8 cellular contexts compared by ENCODE assay signal in the genomic region with DNA sequence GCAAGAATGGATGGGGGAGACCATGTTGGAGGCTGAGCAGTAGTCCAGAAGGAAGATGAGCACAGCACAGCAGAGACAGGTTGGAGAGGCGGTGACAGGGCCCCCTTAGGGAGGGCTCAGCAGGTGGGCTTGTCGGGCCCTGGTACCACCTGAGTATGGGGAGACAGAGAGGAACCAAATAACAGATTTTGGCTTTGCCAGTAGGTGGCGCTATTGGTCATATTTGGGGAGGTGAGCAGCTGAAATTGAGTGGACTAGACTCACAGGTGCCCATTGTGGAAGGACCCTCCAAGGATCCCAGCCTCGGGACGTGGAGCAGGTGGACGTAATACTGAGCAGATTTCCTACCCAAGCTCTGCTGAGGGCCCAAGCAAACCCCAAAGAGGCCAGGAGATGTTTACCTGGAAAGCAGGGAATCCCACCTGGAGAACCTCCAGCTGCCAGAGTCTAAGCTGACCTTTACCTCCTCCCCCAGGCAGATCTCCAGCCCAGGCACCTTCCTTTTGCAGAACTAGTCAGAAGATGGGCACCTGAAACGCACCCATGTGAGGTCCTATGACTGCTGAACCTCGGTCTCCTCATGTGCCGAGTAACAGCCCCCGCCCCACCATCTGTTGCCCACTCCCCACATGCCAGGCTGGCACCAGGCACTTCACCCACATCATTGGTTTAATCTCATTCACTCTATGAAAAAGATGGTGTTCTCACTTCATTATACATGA. TPM values are rescaled to one million over a fixed set of nuclear protein-coding genes. Genes with fewer than 3 reads are reported as not detected.
DNase-seq lines count a peak whose midpoint lies in the region; ATAC-seq, FAIRE-seq and TF ChIP-seq lines count a peak whose summit lies in the region.

No MANE protein-coding gene starts in this region.

- CTCF ChIA-PET in activated B cell treated with CpG ODN at 0.5 μM for 24 hours (lab: Charles Lee) = interaction anchor here (0.9 to 6.7 kb wide), 10 partner anchors 10 to 371 kb away, joined by 3 to 97 read pairs (median 4); no protein-coding TSS in a partner anchor

- intact Hi-C loops in activated B cell treated with CpG ODN at 0.5 μM for 24 hours (cut with micrococcal nuclease) = loop anchor here (1.0 to 10.0 kb wide), 6 partner anchors 120 to 841 kb away; no protein-coding TSS in a partner anchor

- H3K27me3 ChIP-seq in bronchial epithelial cell (ENCODE audit: control insufficient read depth, insufficient read depth, low read length) = no peaks in the 10 kb centered on the region

- DNase-seq in activated gamma-delta T cell treated with Interleukin-2 at 50 U/mL for 16 hours (peak; percentile 65), activated gamma-delta T cell (lab: John Stamatoyannopoulos, UW) (no peak), NCI-H2196 (lab: John Stamatoyannopoulos, UW; ENCODE audit: unreplicated experiment) (peak; percentile 80), activated B cell treated with CpG ODN at 0.5 μM for 24 hours (peak; percentile 37), bronchial epithelial cell (ENCODE audit: low read depth) (peak; percentile 53), left lobe of liver (ENCODE audit: low spot score) (no peak)
- peak; percentile 37 to 61 (median 43) for DNase-seq in stimulated activated CD4-positive, alpha-beta T cell treated with anti-CD3 and anti-CD28 coated beads, TNF-alpha, amount 100 ng/mL, for 24 hours (ENCODE audit: low read depth in 3 of 3)

- H3K36me3 ChIP-seq in bronchial epithelial cell (ENCODE audit: control insufficient read depth, insufficient read depth, low read length) = no peaks in the 10 kb centered on the region

- H3K9me3 Mint-ChIP-seq in activated B cell treated with CpG ODN at 0.5 μM for 24 hours = no peaks in the 10 kb centered on the region

- FAIRE-seq in bronchial epithelial cell (lab: Jason Lieb, UNC) = peak; percentile 84

- peak; percentile 79 for TF ChIP-seq CTCF in activated B cell treated with CpG ODN at 0.5 μM for 24 hours (IDR thresholded peaks at IDR 0.05)
- TF ChIP-seq CTCF in bronchial epithelial cell (IDR thresholded peaks at IDR 0.05; ENCODE audit: insufficient read depth, low read length, severe bottlenecking) = peak; percentile 82

- H3K36me3 Mint-ChIP-seq in activated B cell treated with CpG ODN at 0.5 μM for 24 hours (ENCODE audit: low read depth) = no peaks in the 10 kb centered on the region

- no peak overlapping the region for H3K4me3 Mint-ChIP-seq in activated B cell treated with CpG ODN at 0.5 μM for 24 hours

- H3K27me3 Mint-ChIP-seq in activated B cell treated with CpG ODN at 0.5 μM for 24 hours = peaks cover 32% of the 10 kb centered on the region

- H3K4me1 Mint-ChIP-seq in activated B cell treated with CpG ODN at 0.5 μM for 24 hours = peaks cover 8% of the 10 kb centered on the region

- no peak overlapping the region for H3K4me3 ChIP-seq in bronchial epithelial cell (ENCODE audit: low read depth, low read length)

- ATAC-seq in activated B cell treated with CpG ODN at 0.5 μM for 24 hours (ENCODE audit: low read depth) (peak; percentile 37), left lobe of liver (peak; percentile 69), GM18873 (IDR thresholded peaks at IDR 0.05; ENCODE audit: low FRiP score, unreplicated experiment) (no peak)

- POLR2A ChIA-PET in activated B cell treated with CpG ODN at 0.5 μM for 24 hours (lab: Charles Lee) = no interaction called here

- no peak overlapping the region for H3K27ac Mint-ChIP-seq in activated B cell treated with CpG ODN at 0.5 μM for 24 hours

RNA-seq across cellular contexts. Expression of a gene that starts 24.6 kb away (rescaled TPM):
- total RNA-seq in activated B cell treated with CpG ODN at 0.5 μM for 24 hours (0.64 and 1.0 TPM in 2 replicates), bronchial epithelial cell (under 0.01 TPM in 1 of 2 replicates, not detected in the other), left lobe of liver (0.35 TPM)

Comparison
In these comparisons a context has a peak if more than half of its experiments do, and no peak if none do; other contexts are left out.
1. DNase-seq: peak in activated gamma-delta T cell treated with Interleukin-2 at 50 U/mL for 16 hours (single experiment), NCI-H2196 (single experiment), activated B cell treated with CpG ODN at 0.5 μM for 24 hours (single experiment), bronchial epithelial cell (single experiment) and stimulated activated CD4-positive, alpha-beta T cell treated with anti-CD3 and anti-CD28 coated beads, TNF-alpha, amount 100 ng/mL, for 24 hours (3 of 3); none in activated gamma-delta T cell (single experiment) and left lobe of liver (single experiment).